ENCODE assay signal across 14 cellular contexts in genomic region chr17:49691677-49692191, GRCh38. TPM values are rescaled to one million over a fixed set of nuclear protein-coding genes. Genes with fewer than 3 reads are reported as not detected.
DNase-seq lines count a peak whose midpoint lies in the region; TF ChIP-seq lines count a peak whose summit lies in the region.
"Had no signal": no experiment of that assay in that cellular context is flagged by ENCODE, and none has a peak within 500 bp of the region (broad histone marks: within the 10 kb centered on the region; RNA-seq: fewer than 3 reads in every experiment).

No MANE protein-coding gene starts in this region.

- 59 to 68% methylated on average over 8 of the region's 8 CpGs for WGBS in esophagus, 2 donors
- 47 to 48% methylated on average over 8 of the region's 8 CpGs for WGBS in thyroid gland, 2 donors

- H3K4me1 ChIP-seq in adipocyte (ENCODE audit: control insufficient read depth, insufficient read depth, low read length) (peaks cover 14% of the 10 kb centered on the region), esophagus (ENCODE audit: control insufficient read depth in 2 of 2, insufficient read depth in 2 of 2, low read length in 1 of 2) (peaks cover 2 to 3% of the 10 kb centered on the region in 2 donors), thyroid gland (peaks cover 0 to 16% of the 10 kb centered on the region in 2 donors)

- H3K4me3 ChIP-seq in adipocyte (ENCODE audit: low read length) = no peak overlapping the region
- no peak overlapping the region for H3K4me3 ChIP-seq in esophagus (ENCODE audit: low read depth in 1 of 2, low read length in 2 of 2)
- no peak overlapping the region for H3K4me3 ChIP-seq in thyroid gland (replicated peaks in 1 of 3)
- H3K4me3 ChIP-seq: SJSA1 had no signal

- H3K9ac ChIP-seq in adipocyte (ENCODE audit: low read length) = peak overlapping the region; percentile 66

- H3K27me3 ChIP-seq in adipocyte (replicated peaks; ENCODE audit: control insufficient read depth, insufficient read depth, low read length) = peaks cover 6% of the 10 kb centered on the region
- no peaks in the 10 kb centered on the region for H3K27me3 ChIP-seq in esophagus (ENCODE audit: control insufficient read depth in 1 of 2, insufficient read depth in 2 of 2, low read length in 2 of 2)
- H3K27me3 ChIP-seq in thyroid gland = no peaks in the 10 kb centered on the region
- H3K27me3 ChIP-seq: SJSA1 had no signal

- H3K4me1 Mint-ChIP-seq in mesothelial cell of epicardium = peaks cover 15% of the 10 kb centered on the region

- peaks cover 24% of the 10 kb centered on the region for H3K27me3 Mint-ChIP-seq in mesothelial cell of epicardium (ENCODE audit: low read depth)
- H3K27me3 Mint-ChIP-seq: activated CD4-positive, alpha-beta T cell treated with anti-CD3 and anti-CD28 coated beads, Interleukin-2, amount 10 ng/mL, durations not matched to agents 7 days and 5 days; CD8-positive, alpha-beta memory T cell had no signal

- DNase-seq in adipocyte (ENCODE audit: low read depth) (no peak), mesothelial cell of epicardium (ENCODE audit: low spot score in 2 of 2, unreplicated experiment in 2 of 2) (no peak), thyroid gland (no peak), NCI-H187 treated with DMSO at 0.1 percent for 48 hours (lab: John Stamatoyannopoulos, UW) (no peak), DMS 273 (lab: John Stamatoyannopoulos, UW; ENCODE audit: unreplicated experiment) (no peak)
- no peak for DNase-seq in activated CD8-positive, alpha-beta memory T cell treated with anti-CD3 and anti-CD28 coated beads for 24 hours
- DNase-seq: activated CD4-positive, alpha-beta T cell treated with anti-CD3 and anti-CD28 coated beads, Interleukin-2, amount 10 ng/mL, durations not matched to agents 7 days and 5 days; activated naive CD4-positive, alpha-beta T cell treated with anti-CD3 and anti-CD28 coated beads, Interleukin-2, amount 50 U/mL, for 16 hours; CD8-positive, alpha-beta memory T cell; GOT3; NCI-H1436; NCI-H82 had no signal

- no peaks in the 10 kb centered on the region for H3K36me3 Mint-ChIP-seq in mesothelial cell of epicardium

- no peaks in the 10 kb centered on the region for H3K9me3 Mint-ChIP-seq in mesothelial cell of epicardium
- H3K9me3 Mint-ChIP-seq: CD8-positive, alpha-beta memory T cell had no signal

- H3K36me3 ChIP-seq in adipocyte (ENCODE audit: control insufficient read depth, insufficient read depth, low read length, severe bottlenecking) (no peaks in the 10 kb centered on the region), esophagus (ENCODE audit: control insufficient read depth in 2 of 2, insufficient read depth in 2 of 2, low read length in 1 of 2) (no peaks in the 10 kb centered on the region), thyroid gland (no peaks in the 10 kb centered on the region)
- H3K36me3 ChIP-seq: SJSA1 had no signal

- intact Hi-C loops in thyroid gland (cut with DNase I) = loop anchor here (2.0 to 10.0 kb wide), 2 partner anchors 121 to 303 kb away; partner anchors contain the start of gene DLX3

- H3K4me3 Mint-ChIP-seq in mesothelial cell of epicardium = no peak overlapping the region
- H3K4me3 Mint-ChIP-seq: activated CD4-positive, alpha-beta T cell treated with anti-CD3 and anti-CD28 coated beads, Interleukin-2, amount 10 ng/mL, durations not matched to agents 7 days and 5 days had no signal

- peak overlapping the region; percentile 11 for H3K27ac Mint-ChIP-seq in mesothelial cell of epicardium
- H3K27ac Mint-ChIP-seq: activated CD4-positive, alpha-beta T cell treated with anti-CD3 and anti-CD28 coated beads, Interleukin-2, amount 10 ng/mL, durations not matched to agents 7 days and 5 days had no signal

- peak overlapping the region; percentile 57 to 58 for H3K27ac ChIP-seq in esophagus (ENCODE audit: low read depth in 2 of 2, low read length in 1 of 2)
- H3K27ac ChIP-seq in thyroid gland = peak overlapping the region in 2 of 3 donors; percentile 44 to 56
- H3K27ac ChIP-seq: SJSA1 had no signal

- H3K9me3 ChIP-seq in adipocyte (ENCODE audit: control insufficient read depth, low read length) (no peaks in the 10 kb centered on the region), esophagus (ENCODE audit: control insufficient read depth in 2 of 2, insufficient read depth in 1 of 2, low read depth in 1 of 2, low read length in 1 of 2) (no peaks in the 10 kb centered on the region), thyroid gland (no peaks in the 10 kb centered on the region)
- H3K9me3 ChIP-seq: SJSA1 had no signal

- no peak for TF ChIP-seq CTCF in mesothelial cell of epicardium (IDR thresholded peaks at IDR 0.05; ENCODE audit: unreplicated experiment)
- TF ChIP-seq CTCF in thyroid gland (IDR thresholded peaks at IDR 0.05) = no peak

- TF ChIP-seq POLR2A in thyroid gland (IDR thresholded peaks at IDR 0.05) = no peak

RNA-seq across cellular contexts. Expression of gene SPOP, which starts 13.8 kb away (rescaled TPM):
- 10 to 100 TPM; 15.1 to 22.6 TPM for polyA plus RNA-seq in esophagus
- total RNA-seq in mesothelial cell of epicardium = 60.8 to 63.5 TPM (median 62.8 TPM) in 3 replicates
- 10 to 100 TPM; 78.5 to 86.4 (median 81.6) TPM for total RNA-seq in thyroid gland

RNA-seq across cellular contexts. Expression of gene SLC35B1, which starts 16.0 kb away (rescaled TPM):
- 10 to 100 TPM; 25.0 to 42.2 TPM for polyA plus RNA-seq in esophagus
- 67.7 to 69.2 TPM (median 69.2 TPM) in 3 replicates for total RNA-seq in mesothelial cell of epicardium
- 100 to 1,000 TPM in 2 of 4 donors, 10 to 100 TPM in 2; 77.5 to 171 (median 94.7) TPM for total RNA-seq in thyroid gland
